2 cellular contexts compared by ENCODE assay signal in the genomic region with DNA sequence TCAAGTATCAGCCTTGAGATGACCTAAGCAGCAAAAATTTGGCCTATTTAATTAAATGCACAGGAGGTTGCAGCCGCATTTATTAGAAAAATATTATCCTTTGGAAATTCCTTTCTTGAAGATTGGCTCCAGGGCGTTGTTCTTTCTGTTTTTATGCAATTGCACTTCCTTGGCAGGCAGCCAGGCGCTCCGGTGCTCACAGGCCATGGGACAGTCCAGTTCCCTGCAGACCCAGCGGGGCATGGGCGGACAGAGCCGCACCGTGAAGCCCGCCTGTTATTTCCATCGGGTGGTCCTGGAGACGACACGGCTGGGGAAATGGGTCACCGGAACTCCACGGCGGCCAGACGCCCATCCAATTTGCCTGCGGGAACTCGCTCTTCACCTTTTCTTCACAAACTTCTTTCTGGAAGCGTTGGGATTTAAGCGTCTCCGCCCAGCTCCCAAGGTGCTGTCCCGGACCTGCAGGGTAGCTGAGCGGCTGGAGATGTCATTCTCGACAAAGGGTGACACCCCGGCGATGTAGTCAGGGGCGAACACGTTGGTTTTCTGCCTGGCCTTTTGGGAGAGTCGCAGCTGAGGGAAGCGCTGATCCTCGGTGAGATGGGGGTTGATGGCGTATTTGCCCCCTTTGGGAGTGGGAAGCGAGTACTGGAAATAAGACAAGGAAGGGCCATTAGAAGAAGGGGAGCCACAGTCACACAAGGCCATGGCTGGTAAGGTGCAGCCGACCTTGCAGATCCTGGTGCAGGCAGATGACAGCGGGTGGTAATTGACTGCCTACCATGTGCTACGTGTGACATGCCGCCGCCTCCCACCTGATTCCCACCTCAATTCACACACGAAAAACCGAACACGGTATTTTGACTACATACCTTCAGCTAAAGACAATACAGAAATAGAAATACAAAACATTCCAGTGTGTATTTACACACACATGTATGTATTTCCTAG.
TF ChIP-seq lines count a peak whose summit lies in the region.

No MANE protein-coding gene starts in this region.

TF ChIP-seq in HCT116, 20 proteins besides CTCF, POLR2A, EP300 and RAD21:
- TF ChIP-seq ATF3 (IDR thresholded peaks at IDR 0.05) (no peak), YY1 (IDR thresholded peaks at IDR 0.05; ENCODE audit: extremely low read depth, insufficient replicate concordance, low read depth, low read length) (no peak), EGR1 (IDR thresholded peaks at IDR 0.05; ENCODE audit: low read depth) (no peak), ZNF274 (IDR thresholded peaks at IDR 0.05; ENCODE audit: low read depth, low read length) (no peak), ELF1 (IDR thresholded peaks at IDR 0.05; ENCODE audit: borderline replicate concordance, low read depth) (no peak), ZFX (IDR thresholded peaks at IDR 0.05) (no peak), MAX (IDR thresholded peaks at IDR 0.05) (no peak), SIN3A (IDR thresholded peaks at IDR 0.05; ENCODE audit: low read depth) (no peak), SP1 (IDR thresholded peaks at IDR 0.05; ENCODE audit: low read depth) (no peak), CEBPB (IDR thresholded peaks at IDR 0.05; ENCODE audit: low read depth) (no peak), FOSL1 (IDR thresholded peaks at IDR 0.05; ENCODE audit: low read depth) (no peak), JUND (IDR thresholded peaks at IDR 0.05) (no peak), EZH2phosphoT487 (IDR thresholded peaks at IDR 0.05; ENCODE audit: borderline replicate concordance) (no peak), ZBTB33 (IDR thresholded peaks at IDR 0.05; ENCODE audit: extremely low read depth, insufficient replicate concordance, low read length) (no peak), SRF (IDR thresholded peaks at IDR 0.05; ENCODE audit: low read depth) (no peak), POLR2AphosphoS5 (IDR thresholded peaks at IDR 0.05; ENCODE audit: low read depth, low read length) (no peak), TCF7L2 (IDR thresholded peaks at IDR 0.05; ENCODE audit: borderline replicate concordance, extremely low read depth, insufficient read depth, insufficient read length) (no peak)

TF ChIP-seq in GM12878, 131 proteins besides CTCF, POLR2A, EP300 and RAD21:
- TF ChIP-seq ETV6 (conservative IDR thresholded peaks at IDR 0.05 in 1 of 2, IDR thresholded peaks at IDR 0.05 in 1 of 2; ENCODE audit: borderline replicate concordance in 1 of 2, low read depth in 1 of 2) (no peak), JUNB (IDR thresholded peaks at IDR 0.05) (no peak), ZZZ3 (IDR thresholded peaks at IDR 0.05; ENCODE audit: control insufficient read depth, insufficient read length, low read depth) (no peak), ESRRA (IDR thresholded peaks at IDR 0.05; ENCODE audit: low read length) (no peak), HSF1 (IDR thresholded peaks at IDR 0.05; ENCODE audit: low read depth, low read length) (no peak), IKZF1 (conservative IDR thresholded peaks at IDR 0.05) (no peak), NR2C1 (IDR thresholded peaks at IDR 0.05) (no peak)
- TF ChIP-seq, protein P1, sequence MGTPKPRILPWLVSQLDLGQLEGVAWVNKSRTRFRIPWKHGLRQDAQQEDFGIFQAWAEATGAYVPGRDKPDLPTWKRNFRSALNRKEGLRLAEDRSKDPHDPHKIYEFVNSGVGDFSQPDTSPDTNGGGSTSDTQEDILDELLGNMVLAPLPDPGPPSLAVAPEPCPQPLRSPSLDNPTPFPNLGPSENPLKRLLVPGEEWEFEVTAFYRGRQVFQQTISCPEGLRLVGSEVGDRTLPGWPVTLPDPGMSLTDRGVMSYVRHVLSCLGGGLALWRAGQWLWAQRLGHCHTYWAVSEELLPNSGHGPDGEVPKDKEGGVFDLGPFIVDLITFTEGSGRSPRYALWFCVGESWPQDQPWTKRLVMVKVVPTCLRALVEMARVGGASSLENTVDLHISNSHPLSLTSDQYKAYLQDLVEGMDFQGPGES (IDR thresholded peaks at IDR 0.05), result no peak
- TF ChIP-seq, protein P2, sequence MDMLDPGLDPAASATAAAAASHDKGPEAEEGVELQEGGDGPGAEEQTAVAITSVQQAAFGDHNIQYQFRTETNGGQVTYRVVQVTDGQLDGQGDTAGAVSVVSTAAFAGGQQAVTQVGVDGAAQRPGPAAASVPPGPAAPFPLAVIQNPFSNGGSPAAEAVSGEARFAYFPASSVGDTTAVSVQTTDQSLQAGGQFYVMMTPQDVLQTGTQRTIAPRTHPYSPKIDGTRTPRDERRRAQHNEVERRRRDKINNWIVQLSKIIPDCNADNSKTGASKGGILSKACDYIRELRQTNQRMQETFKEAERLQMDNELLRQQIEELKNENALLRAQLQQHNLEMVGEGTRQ (IDR thresholded peaks at IDR 0.05; ENCODE audit: borderline replicate concordance, low read depth, low read length), result no peak
